ENCODE assay signal across 2 cellular contexts in genomic region chr5:131786900-131787692, GRCh38.
TF ChIP-seq lines count a peak whose summit lies in the region.

No MANE protein-coding gene starts in this region.

TF ChIP-seq in GM12878, 131 proteins besides CTCF, POLR2A, EP300 and RAD21 (continued from another document):
- TF ChIP-seq, protein P1, sequence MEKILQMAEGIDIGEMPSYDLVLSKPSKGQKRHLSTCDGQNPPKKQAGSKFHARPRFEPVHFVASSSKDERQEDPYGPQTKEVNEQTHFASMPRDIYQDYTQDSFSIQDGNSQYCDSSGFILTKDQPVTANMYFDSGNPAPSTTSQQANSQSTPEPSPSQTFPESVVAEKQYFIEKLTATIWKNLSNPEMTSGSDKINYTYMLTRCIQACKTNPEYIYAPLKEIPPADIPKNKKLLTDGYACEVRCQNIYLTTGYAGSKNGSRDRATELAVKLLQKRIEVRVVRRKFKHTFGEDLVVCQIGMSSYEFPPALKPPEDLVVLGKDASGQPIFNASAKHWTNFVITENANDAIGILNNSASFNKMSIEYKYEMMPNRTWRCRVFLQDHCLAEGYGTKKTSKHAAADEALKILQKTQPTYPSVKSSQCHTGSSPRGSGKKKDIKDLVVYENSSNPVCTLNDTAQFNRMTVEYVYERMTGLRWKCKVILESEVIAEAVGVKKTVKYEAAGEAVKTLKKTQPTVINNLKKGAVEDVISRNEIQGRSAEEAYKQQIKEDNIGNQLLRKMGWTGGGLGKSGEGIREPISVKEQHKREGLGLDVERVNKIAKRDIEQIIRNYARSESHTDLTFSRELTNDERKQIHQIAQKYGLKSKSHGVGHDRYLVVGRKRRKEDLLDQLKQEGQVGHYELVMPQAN (conservative IDR thresholded peaks at IDR 0.05): no peak
- TF ChIP-seq ETV6 (conservative IDR thresholded peaks at IDR 0.05 in 1 of 2, IDR thresholded peaks at IDR 0.05 in 1 of 2; ENCODE audit: borderline replicate concordance in 1 of 2, low read depth in 1 of 2) (no peak), STAT1 (conservative IDR thresholded peaks at IDR 0.05) (no peak), KLF5 (IDR thresholded peaks at IDR 0.05; ENCODE audit: partially characterized antibody) (no peak), TCF12 (IDR thresholded peaks at IDR 0.05; ENCODE audit: low read depth, low read length) (no peak), BACH1 (IDR thresholded peaks at IDR 0.05; ENCODE audit: borderline replicate concordance) (no peak), DPF2 (IDR thresholded peaks at IDR 0.05) (no peak), ASH2L (IDR thresholded peaks at IDR 0.05; ENCODE audit: borderline replicate concordance, low read depth) (no peak), ESRRA (IDR thresholded peaks at IDR 0.05; ENCODE audit: low read length) (no peak), SUZ12 (IDR thresholded peaks at IDR 0.05; ENCODE audit: unreplicated experiment) (no peak), PML (IDR thresholded peaks at IDR 0.05; ENCODE audit: low read length) (no peak)
- TF ChIP-seq, protein P2, sequence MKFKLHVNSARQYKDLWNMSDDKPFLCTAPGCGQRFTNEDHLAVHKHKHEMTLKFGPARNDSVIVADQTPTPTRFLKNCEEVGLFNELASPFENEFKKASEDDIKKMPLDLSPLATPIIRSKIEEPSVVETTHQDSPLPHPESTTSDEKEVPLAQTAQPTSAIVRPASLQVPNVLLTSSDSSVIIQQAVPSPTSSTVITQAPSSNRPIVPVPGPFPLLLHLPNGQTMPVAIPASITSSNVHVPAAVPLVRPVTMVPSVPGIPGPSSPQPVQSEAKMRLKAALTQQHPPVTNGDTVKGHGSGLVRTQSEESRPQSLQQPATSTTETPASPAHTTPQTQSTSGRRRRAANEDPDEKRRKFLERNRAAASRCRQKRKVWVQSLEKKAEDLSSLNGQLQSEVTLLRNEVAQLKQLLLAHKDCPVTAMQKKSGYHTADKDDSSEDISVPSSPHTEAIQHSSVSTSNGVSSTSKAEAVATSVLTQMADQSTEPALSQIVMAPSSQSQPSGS (IDR thresholded peaks at IDR 0.05; ENCODE audit: low read length): no peak

TF ChIP-seq in liver, 16 proteins besides CTCF, POLR2A, EP300 and RAD21 (continued from another document):
- TF ChIP-seq HNF4G (IDR thresholded peaks at IDR 0.05): no peak
- TF ChIP-seq HNF4A (conservative IDR thresholded peaks at IDR 0.05): peak; percentile 46 to 54
- no peak for TF ChIP-seq YY1 (IDR thresholded peaks at IDR 0.05)
- peak in 1 of 2 donors; percentile 4 for TF ChIP-seq RXRA (IDR thresholded peaks at IDR 0.05)
- TF ChIP-seq, protein P3, sequence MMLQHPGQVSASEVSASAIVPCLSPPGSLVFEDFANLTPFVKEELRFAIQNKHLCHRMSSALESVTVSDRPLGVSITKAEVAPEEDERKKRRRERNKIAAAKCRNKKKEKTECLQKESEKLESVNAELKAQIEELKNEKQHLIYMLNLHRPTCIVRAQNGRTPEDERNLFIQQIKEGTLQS (IDR thresholded peaks at IDR 0.05): no peak
